In the genomic region with DNA sequence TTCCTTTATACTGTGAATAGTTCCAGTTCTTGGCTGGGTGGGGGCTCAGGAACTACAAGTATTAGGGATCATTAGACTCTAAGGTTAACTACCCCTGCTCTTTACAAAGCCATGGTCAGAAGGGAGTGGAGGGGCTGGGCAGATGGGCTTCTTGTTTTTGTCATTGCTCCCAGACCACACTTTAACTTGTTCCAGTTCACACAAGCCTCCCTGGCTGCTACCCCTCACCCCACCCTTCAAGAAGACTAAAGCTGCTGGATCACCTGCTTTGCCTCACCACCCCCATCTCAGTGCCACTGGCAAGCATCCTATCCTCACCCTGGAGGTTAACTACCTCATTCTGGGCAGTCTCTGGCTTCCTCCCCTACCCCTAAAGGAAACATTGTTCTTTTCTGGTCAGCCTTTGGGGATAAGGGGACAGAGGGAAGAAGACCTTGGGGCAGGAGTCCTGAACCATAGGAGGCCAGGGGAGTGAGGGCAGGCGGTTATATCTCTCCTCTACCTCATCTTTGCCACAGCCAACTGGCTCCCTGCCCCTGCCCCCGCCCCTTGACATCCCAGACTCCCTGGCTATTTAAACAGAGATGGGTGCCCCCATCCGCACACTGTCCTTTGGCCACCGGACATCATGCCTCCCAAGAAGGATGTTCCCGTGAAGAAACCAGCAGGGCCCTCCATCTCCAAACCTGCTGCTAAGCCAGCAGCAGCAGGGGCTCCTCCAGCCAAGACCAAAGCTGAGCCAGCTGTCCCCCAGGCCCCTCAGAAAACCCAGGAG, we compare ENCODE assay signal across 8 cellular contexts. TPM values are rescaled to one million over a fixed set of nuclear protein-coding genes. Genes with fewer than 3 reads are reported as not detected.
DNase-seq lines count a peak whose midpoint lies in the region; ATAC-seq and TF ChIP-seq lines count a peak whose summit lies in the region.

No MANE protein-coding gene starts in this region.

- ATAC-seq in WTC11 (no peak), sciatic nerve (no peak)
- no peak for ATAC-seq in stimulated activated naive B cell treated with anti-CD40 and anti-IgM and Interleukin-4, amounts not matched to agents 10 μg/mL and 1 μg/mL and 100 μg/mL, for 72 hours (replicated peaks)

- H3K4me3 ChIP-seq in tibial artery = no peak overlapping the region

- no peak overlapping the region for H3K27ac ChIP-seq in tibial artery

- H3K9me3 ChIP-seq in tibial artery = no peaks in the 10 kb centered on the region

- H3K27me3 Mint-ChIP-seq in activated T-cell treated with anti-CD3 and anti-CD28 coated beads, Interleukin-2, amount 50 U/mL, for 24 hours = no peaks in the 10 kb centered on the region
- H3K27me3 Mint-ChIP-seq in WTC11 (ENCODE audit: low read depth) = no peaks in the 10 kb centered on the region
- H3K27me3 Mint-ChIP-seq in glutamatergic neuron (ENCODE audit: unreplicated experiment) = peaks cover 20% of the 10 kb centered on the region
- no peaks in the 10 kb centered on the region for H3K27me3 Mint-ChIP-seq in stimulated activated naive B cell treated with anti-CD40 and anti-IgM and Interleukin-4, amounts not matched to agents 10 μg/mL and 1 μg/mL and 100 μg/mL, for 72 hours

- no peaks in the 10 kb centered on the region for H3K27me3 ChIP-seq in tibial artery

- peak overlapping the region; percentile 97 for H3K27ac Mint-ChIP-seq in activated T-cell treated with anti-CD3 and anti-CD28 coated beads, Interleukin-2, amount 50 U/mL, for 24 hours
- no peak overlapping the region for H3K27ac Mint-ChIP-seq in WTC11
- H3K27ac Mint-ChIP-seq in glutamatergic neuron (ENCODE audit: unreplicated experiment) = peak overlapping the region; percentile 93
- peak overlapping the region; percentile 97 for H3K27ac Mint-ChIP-seq in stimulated activated naive B cell treated with anti-CD40 and anti-IgM and Interleukin-4, amounts not matched to agents 10 μg/mL and 1 μg/mL and 100 μg/mL, for 72 hours

- CTCF ChIA-PET in WTC11 (lab: Charles Lee) = interaction anchor here (0.5 to 1.3 kb wide), 4 partner anchors 17 to 36 kb away, joined by 3 read pairs; a partner anchor contains a TSS

- peaks cover 48% of the 10 kb centered on the region for H3K4me1 Mint-ChIP-seq in activated T-cell treated with anti-CD3 and anti-CD28 coated beads, Interleukin-2, amount 50 U/mL, for 24 hours (ENCODE audit: low read depth)
- peaks cover 20% of the 10 kb centered on the region for H3K4me1 Mint-ChIP-seq in WTC11
- peaks cover 12% of the 10 kb centered on the region for H3K4me1 Mint-ChIP-seq in glutamatergic neuron (ENCODE audit: low read depth, unreplicated experiment)
- peaks cover 26 to 62% of the 10 kb centered on the region in 2 donors for H3K4me1 Mint-ChIP-seq in stimulated activated naive B cell treated with anti-CD40 and anti-IgM and Interleukin-4, amounts not matched to agents 10 μg/mL and 1 μg/mL and 100 μg/mL, for 72 hours

- H3K4me3 Mint-ChIP-seq in activated T-cell treated with anti-CD3 and anti-CD28 coated beads, Interleukin-2, amount 50 U/mL, for 24 hours = peak overlapping the region; percentile 91
- H3K4me3 Mint-ChIP-seq in WTC11 (peak overlapping the region; percentile 93), glutamatergic neuron (ENCODE audit: unreplicated experiment) (peak overlapping the region; percentile 89)
- peak overlapping the region; percentile 92 to 97 for H3K4me3 Mint-ChIP-seq in stimulated activated naive B cell treated with anti-CD40 and anti-IgM and Interleukin-4, amounts not matched to agents 10 μg/mL and 1 μg/mL and 100 μg/mL, for 72 hours

- peaks cover 42% of the 10 kb centered on the region for H3K36me3 Mint-ChIP-seq in activated T-cell treated with anti-CD3 and anti-CD28 coated beads, Interleukin-2, amount 50 U/mL, for 24 hours (ENCODE audit: low read depth)
- H3K36me3 Mint-ChIP-seq in WTC11 (peaks cover 17% of the 10 kb centered on the region), glutamatergic neuron (ENCODE audit: unreplicated experiment) (no peaks in the 10 kb centered on the region)
- H3K36me3 Mint-ChIP-seq in stimulated activated naive B cell treated with anti-CD40 and anti-IgM and Interleukin-4, amounts not matched to agents 10 μg/mL and 1 μg/mL and 100 μg/mL, for 72 hours = peaks cover 13 to 16% of the 10 kb centered on the region in 2 donors

- H3K36me3 ChIP-seq in tibial artery = peaks cover 0 to 7% (median 0%) of the 10 kb centered on the region in 3 donors

- TF ChIP-seq CTCF in WTC11 (IDR thresholded peaks at IDR 0.05) = no peak
- no peak for TF ChIP-seq CTCF in glutamatergic neuron (IDR thresholded peaks at IDR 0.05; ENCODE audit: partially characterized antibody, unreplicated experiment)
- no peak for TF ChIP-seq CTCF in tibial artery (IDR thresholded peaks at IDR 0.05)

- peaks cover 0 to 23% (median 17%) of the 10 kb centered on the region in 4 donors for H3K4me1 ChIP-seq in tibial artery

- POLR2A ChIA-PET in WTC11 (lab: Charles Lee) = interaction anchor here (0.5 kb wide), 1 partner anchor 68 kb away, joined by 3 read pairs; no protein-coding TSS in a partner anchor

- H3K9me3 Mint-ChIP-seq in activated T-cell treated with anti-CD3 and anti-CD28 coated beads, Interleukin-2, amount 50 U/mL, for 24 hours = no peaks in the 10 kb centered on the region
- H3K9me3 Mint-ChIP-seq in WTC11 (no peaks in the 10 kb centered on the region), glutamatergic neuron (ENCODE audit: unreplicated experiment) (peaks cover 8% of the 10 kb centered on the region)
- no peaks in the 10 kb centered on the region for H3K9me3 Mint-ChIP-seq in stimulated activated naive B cell treated with anti-CD40 and anti-IgM and Interleukin-4, amounts not matched to agents 10 μg/mL and 1 μg/mL and 100 μg/mL, for 72 hours

- intact Hi-C loops in sciatic nerve (cut with DNase I) = no loop called here
- intact Hi-C loops in tibial artery (cut with DNase I; ENCODE audit: low total_unique reads) = no loop called here

- no peak for DNase-seq in activated T-cell treated with anti-CD3 and anti-CD28 coated beads, Interleukin-2, amount 50 U/mL, for 24 hours
- DNase-seq in activated T-cell treated with anti-CD3 and anti-CD28 coated beads, Interleukin-2, amount 50 U/mL, for 48 hours = no peak
- DNase-seq in WTC11 (ENCODE audit: low spot score) (no peak), glutamatergic neuron (no peak), sciatic nerve (ENCODE audit: low spot score) (no peak), tibial artery (no peak), NCI-H446 treated with DMSO at 0.1 percent for 48 hours (lab: John Stamatoyannopoulos, UW) (no peak)
- no peak for DNase-seq in stimulated activated naive B cell treated with anti-CD40 and anti-IgM and Interleukin-4, amounts not matched to agents 10 μg/mL and 1 μg/mL and 100 μg/mL, for 72 hours

TF ChIP-seq in WTC11, 78 proteins besides CTCF, POLR2A, EP300 and RAD21 (continues in another document):
- no peak for TF ChIP-seq ZNF423 (CRISPR knock-in tag; IDR thresholded peaks at IDR 0.05)
- TF ChIP-seq, protein P1, sequence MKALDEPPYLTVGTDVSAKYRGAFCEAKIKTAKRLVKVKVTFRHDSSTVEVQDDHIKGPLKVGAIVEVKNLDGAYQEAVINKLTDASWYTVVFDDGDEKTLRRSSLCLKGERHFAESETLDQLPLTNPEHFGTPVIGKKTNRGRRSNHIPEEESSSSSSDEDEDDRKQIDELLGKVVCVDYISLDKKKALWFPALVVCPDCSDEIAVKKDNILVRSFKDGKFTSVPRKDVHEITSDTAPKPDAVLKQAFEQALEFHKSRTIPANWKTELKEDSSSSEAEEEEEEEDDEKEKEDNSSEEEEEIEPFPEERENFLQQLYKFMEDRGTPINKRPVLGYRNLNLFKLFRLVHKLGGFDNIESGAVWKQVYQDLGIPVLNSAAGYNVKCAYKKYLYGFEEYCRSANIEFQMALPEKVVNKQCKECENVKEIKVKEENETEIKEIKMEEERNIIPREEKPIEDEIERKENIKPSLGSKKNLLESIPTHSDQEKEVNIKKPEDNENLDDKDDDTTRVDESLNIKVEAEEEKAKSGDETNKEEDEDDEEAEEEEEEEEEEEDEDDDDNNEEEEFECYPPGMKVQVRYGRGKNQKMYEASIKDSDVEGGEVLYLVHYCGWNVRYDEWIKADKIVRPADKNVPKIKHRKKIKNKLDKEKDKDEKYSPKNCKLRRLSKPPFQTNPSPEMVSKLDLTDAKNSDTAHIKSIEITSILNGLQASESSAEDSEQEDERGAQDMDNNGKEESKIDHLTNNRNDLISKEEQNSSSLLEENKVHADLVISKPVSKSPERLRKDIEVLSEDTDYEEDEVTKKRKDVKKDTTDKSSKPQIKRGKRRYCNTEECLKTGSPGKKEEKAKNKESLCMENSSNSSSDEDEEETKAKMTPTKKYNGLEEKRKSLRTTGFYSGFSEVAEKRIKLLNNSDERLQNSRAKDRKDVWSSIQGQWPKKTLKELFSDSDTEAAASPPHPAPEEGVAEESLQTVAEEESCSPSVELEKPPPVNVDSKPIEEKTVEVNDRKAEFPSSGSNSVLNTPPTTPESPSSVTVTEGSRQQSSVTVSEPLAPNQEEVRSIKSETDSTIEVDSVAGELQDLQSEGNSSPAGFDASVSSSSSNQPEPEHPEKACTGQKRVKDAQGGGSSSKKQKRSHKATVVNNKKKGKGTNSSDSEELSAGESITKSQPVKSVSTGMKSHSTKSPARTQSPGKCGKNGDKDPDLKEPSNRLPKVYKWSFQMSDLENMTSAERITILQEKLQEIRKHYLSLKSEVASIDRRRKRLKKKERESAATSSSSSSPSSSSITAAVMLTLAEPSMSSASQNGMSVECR (CRISPR knock-in tag; IDR thresholded peaks at IDR 0.05; ENCODE audit: borderline replicate concordance) = no peak

RNA-seq across cellular contexts. Expression of a gene that starts 1.1 kb away (rescaled TPM):
- total RNA-seq in WTC11 (2021) (171 to 180 TPM (median 173 TPM) in 3 replicates), glutamatergic neuron (ENCODE audit: unreplicated experiment) (232 TPM), sciatic nerve (40.0 TPM)

RNA-seq across cellular contexts. Expression of a gene that starts 4.7 kb away (rescaled TPM):
- total RNA-seq in WTC11 (2021) (835 to 932 TPM (median 844 TPM) in 3 replicates), glutamatergic neuron (ENCODE audit: unreplicated experiment) (2,223 TPM), sciatic nerve (993 TPM)

RNA-seq across cellular contexts. Expression of a gene that starts 25.4 kb away (rescaled TPM):
- total RNA-seq in WTC11 (2021) (77.7 to 80.8 TPM (median 80.1 TPM) in 3 replicates), glutamatergic neuron (ENCODE audit: unreplicated experiment) (144 TPM), sciatic nerve (85.9 TPM)

RNA-seq across cellular contexts. Expression of a gene that starts 35.4 kb away (rescaled TPM):
- total RNA-seq in WTC11 (2021) (11.3 to 13.6 TPM (median 13.1 TPM) in 3 replicates), glutamatergic neuron (ENCODE audit: unreplicated experiment) (11.1 TPM), sciatic nerve (9.0 TPM)

RNA-seq across cellular contexts. Expression of a gene that starts 35.8 kb away (rescaled TPM):
- total RNA-seq in WTC11 (2021) (72.8 to 77.9 TPM (median 76.8 TPM) in 3 replicates), glutamatergic neuron (ENCODE audit: unreplicated experiment) (196 TPM), sciatic nerve (160 TPM)
